In the genomic region with DNA sequence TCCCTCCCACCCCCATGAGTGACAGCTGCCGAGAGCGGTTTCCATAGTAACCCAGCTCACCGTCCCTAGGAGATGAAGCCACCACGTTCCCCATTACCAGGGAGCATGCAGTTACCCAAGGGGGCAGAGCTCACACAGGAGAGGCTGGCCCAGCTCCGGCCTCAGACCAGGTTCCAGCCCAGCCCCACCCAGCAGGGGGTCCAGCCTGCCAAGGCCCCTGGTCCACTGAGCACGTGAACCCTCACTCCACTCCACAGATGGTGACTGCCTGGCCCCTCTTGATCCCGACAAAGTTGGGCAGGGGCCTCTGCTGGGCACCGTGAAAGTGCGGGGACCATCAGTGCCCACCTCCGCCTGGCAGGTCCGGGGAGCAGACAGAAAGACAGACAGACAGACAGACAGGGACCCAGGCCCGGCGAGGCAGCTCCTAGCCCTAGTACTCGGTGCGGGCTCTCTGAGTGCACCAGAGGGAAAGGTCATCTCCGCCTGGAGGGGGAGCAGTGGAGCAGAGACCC, we compare ENCODE assay signal across 8 cellular contexts. TPM values are rescaled to one million over a fixed set of nuclear protein-coding genes. Genes with fewer than 3 reads are reported as not detected.
A peak's percentile ranks its signal among the peaks of the same experiment; 100 is the strongest.
DNase-seq lines count a peak whose midpoint lies in the region; ATAC-seq and TF ChIP-seq lines count a peak whose summit lies in the region.

No MANE protein-coding gene starts in this region.

- H3K4me3 ChIP-seq in GM06990 (replicated peaks; ENCODE audit: low read depth, low read length) (peak overlapping the region; percentile 62), epithelial cell of proximal tubule (ENCODE audit: low read depth, low read length) (peak overlapping the region; percentile 54), retinal pigment epithelial cell (ENCODE audit: low read length) (peak overlapping the region; percentile 35)

- DNase-seq in GM06990 (ENCODE audit: extremely low read depth, insufficient read length) (no peak), epithelial cell of proximal tubule (ENCODE audit: low read depth) (no peak), retinal pigment epithelial cell (ENCODE audit: low read depth) (no peak), OCI-M2 (lab: John Stamatoyannopoulos, UW; ENCODE audit: unreplicated experiment) (no peak)

- H3K27me3 ChIP-seq in GM06990 (replicated peaks; ENCODE audit: control insufficient read depth, insufficient read depth, low read length), result no peaks in the 10 kb centered on the region; the same call in 1 of the 2 replicates

- H3K9me3 ChIP-seq in KOPT-K1 (ENCODE audit: insufficient read depth, low read length, poor library complexity, severe bottlenecking), result peaks cover 11% of the 10 kb centered on the region

- TF ChIP-seq CTCF in GM06990 (IDR thresholded peaks at IDR 0.05; ENCODE audit: insufficient read depth, low read length, poor library complexity, severe bottlenecking) (peak; percentile 79), epithelial cell of proximal tubule (conservative IDR thresholded peaks at IDR 0.05; ENCODE audit: low read depth, low read length) (no peak), retinal pigment epithelial cell (conservative IDR thresholded peaks at IDR 0.05; ENCODE audit: low read depth, low read length) (peak; percentile 66)

- no peaks in the 10 kb centered on the region for H3K36me3 ChIP-seq in GM06990 (ENCODE audit: control insufficient read depth, insufficient read depth, low read length)
- H3K36me3 ChIP-seq in KOPT-K1 (ENCODE audit: insufficient read depth, low read length), result no peaks in the 10 kb centered on the region

- H3K27ac ChIP-seq in KOPT-K1 (ENCODE audit: low read depth, low read length, poor library complexity, severe bottlenecking), result peak overlapping the region; percentile 39

- peak; percentile 21 to 43 for ATAC-seq in activated CD4-positive, CD25-positive, alpha-beta regulatory T cell treated with anti-CD3 and anti-CD28 coated beads, Interleukin-2, amount 50 U/mL, for 24 hours
- ATAC-seq in GM18868 (IDR thresholded peaks at IDR 0.05; ENCODE audit: unreplicated experiment), result no peak
- no peak for ATAC-seq in HG03159 (IDR thresholded peaks at IDR 0.05; ENCODE audit: unreplicated experiment)

RNA-seq across cellular contexts. Expression of gene CELF5, which starts 50.7 kb away (rescaled TPM):
- not detected in 2 replicates for total RNA-seq in epithelial cell of proximal tubule

Comparison
In these comparisons a context has a peak if more than half of its experiments do, and no peak if none do; other contexts are left out.
1. ATAC-seq: peak in activated CD4-positive, CD25-positive, alpha-beta regulatory T cell treated with anti-CD3 and anti-CD28 coated beads, Interleukin-2, amount 50 U/mL, for 24 hours (2 of 2); none in GM18868 (single experiment) and HG03159 (single experiment).
2. Peak in every context shown above with its lines, with median percentiles within 50 percentile points of each other: H3K4me3 ChIP-seq.